In the genomic region with DNA sequence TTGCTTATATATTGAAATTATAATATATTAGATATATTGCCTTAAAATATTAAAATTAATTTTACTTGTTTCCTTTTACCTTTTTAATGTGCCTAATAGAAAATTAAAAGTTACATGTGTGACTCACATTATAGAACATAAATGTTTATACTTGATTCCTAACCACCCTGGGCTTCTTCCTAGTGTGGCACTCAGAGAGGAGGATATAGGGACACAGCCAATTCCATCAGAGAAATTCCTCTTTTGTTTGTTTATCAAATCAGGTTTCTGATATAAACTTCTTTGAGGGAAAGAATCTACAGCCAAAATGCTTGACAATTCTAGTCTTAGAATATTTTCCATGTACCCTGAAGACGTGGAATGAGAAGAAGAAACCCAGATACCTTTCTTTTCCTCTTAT, we compare ENCODE assay signal across 3 cellular contexts.
"Had no signal": no experiment of that assay in that cellular context is flagged by ENCODE, and none has a peak within 500 bp of the region (broad histone marks: within the 10 kb centered on the region; RNA-seq: fewer than 3 reads in every experiment).

No MANE protein-coding gene starts in this region.

- H3K4me3 ChIP-seq: GM12878 had no signal

- ATAC-seq: GM12878 had no signal

- DNase-seq: GDM1, GF-D8 had no signal
